1 cellular context compared by ENCODE assay signal in the genomic region with DNA sequence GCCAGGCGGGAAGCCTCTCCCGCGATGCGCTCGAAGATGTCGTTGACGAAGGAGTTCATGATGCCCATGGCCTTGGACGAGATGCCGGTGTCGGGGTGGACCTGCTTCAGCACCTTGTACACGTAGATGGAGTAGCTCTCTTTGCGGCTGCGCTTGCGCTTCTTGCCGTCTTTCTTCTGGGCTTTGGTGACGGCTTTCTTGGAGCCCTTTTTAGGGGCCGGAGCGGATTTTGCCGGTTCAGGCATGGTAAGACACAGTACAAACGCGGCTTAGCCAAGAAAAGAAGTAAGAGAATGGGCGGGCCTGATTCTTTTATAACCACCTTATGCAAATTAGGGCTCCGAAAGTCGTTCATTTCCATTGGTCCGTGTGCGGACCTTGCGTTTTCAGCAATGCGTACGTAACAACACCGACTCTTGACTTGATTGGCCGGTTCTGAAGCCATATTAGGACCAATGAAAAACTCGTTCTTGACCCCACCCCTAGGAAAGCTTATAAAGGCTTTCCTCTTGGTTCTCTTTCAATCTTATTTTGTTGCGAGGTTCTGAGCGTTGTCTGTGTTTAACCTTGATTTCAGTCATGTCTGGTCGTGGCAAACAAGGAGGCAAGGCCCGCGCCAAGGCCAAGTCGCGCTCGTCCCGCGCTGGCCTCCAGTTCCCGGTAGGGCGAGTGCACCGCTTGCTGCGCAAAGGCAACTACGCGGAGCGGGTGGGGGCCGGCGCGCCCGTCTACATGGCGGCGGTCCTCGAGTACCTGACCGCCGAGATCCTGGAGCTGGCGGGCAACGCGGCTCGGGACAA.
A peak's percentile ranks its signal among the peaks of the same experiment; 100 is the strongest.
TF ChIP-seq lines count a peak whose summit lies in the region.

No MANE protein-coding gene starts in this region.

TF ChIP-seq in HepG2, 621 proteins besides CTCF, POLR2A, EP300 and RAD21 (continued from another document and continues in another):
- TF ChIP-seq, protein P1, sequence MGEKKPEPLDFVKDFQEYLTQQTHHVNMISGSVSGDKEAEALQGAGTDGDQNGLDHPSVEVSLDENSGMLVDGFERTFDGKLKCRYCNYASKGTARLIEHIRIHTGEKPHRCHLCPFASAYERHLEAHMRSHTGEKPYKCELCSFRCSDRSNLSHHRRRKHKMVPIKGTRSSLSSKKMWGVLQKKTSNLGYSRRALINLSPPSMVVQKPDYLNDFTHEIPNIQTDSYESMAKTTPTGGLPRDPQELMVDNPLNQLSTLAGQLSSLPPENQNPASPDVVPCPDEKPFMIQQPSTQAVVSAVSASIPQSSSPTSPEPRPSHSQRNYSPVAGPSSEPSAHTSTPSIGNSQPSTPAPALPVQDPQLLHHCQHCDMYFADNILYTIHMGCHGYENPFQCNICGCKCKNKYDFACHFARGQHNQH (CRISPR knock-in tag; IDR thresholded peaks at IDR 0.05), result no peak; the same call in 1 of the 2 replicates
- TF ChIP-seq ZZZ3 (CRISPR knock-in tag; IDR thresholded peaks at IDR 0.05; ENCODE audit: borderline replicate concordance), result peak; percentile 45; the same call in 1 of the 2 replicates
- TF ChIP-seq SRF (IDR thresholded peaks at IDR 0.05; ENCODE audit: low read depth, low read length), result no peak
- TF ChIP-seq TAF15 (IDR thresholded peaks at IDR 0.05; ENCODE audit: low read depth, low read length, poor library complexity, severe bottlenecking), result peak; percentile 89
- TF ChIP-seq, protein P2, sequence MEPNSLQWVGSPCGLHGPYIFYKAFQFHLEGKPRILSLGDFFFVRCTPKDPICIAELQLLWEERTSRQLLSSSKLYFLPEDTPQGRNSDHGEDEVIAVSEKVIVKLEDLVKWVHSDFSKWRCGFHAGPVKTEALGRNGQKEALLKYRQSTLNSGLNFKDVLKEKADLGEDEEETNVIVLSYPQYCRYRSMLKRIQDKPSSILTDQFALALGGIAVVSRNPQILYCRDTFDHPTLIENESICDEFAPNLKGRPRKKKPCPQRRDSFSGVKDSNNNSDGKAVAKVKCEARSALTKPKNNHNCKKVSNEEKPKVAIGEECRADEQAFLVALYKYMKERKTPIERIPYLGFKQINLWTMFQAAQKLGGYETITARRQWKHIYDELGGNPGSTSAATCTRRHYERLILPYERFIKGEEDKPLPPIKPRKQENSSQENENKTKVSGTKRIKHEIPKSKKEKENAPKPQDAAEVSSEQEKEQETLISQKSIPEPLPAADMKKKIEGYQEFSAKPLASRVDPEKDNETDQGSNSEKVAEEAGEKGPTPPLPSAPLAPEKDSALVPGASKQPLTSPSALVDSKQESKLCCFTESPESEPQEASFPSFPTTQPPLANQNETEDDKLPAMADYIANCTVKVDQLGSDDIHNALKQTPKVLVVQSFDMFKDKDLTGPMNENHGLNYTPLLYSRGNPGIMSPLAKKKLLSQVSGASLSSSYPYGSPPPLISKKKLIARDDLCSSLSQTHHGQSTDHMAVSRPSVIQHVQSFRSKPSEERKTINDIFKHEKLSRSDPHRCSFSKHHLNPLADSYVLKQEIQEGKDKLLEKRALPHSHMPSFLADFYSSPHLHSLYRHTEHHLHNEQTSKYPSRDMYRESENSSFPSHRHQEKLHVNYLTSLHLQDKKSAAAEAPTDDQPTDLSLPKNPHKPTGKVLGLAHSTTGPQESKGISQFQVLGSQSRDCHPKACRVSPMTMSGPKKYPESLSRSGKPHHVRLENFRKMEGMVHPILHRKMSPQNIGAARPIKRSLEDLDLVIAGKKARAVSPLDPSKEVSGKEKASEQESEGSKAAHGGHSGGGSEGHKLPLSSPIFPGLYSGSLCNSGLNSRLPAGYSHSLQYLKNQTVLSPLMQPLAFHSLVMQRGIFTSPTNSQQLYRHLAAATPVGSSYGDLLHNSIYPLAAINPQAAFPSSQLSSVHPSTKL (CRISPR knock-in tag; IDR thresholded peaks at IDR 0.05), result no peak
- TF ChIP-seq ZFP37 (CRISPR knock-in tag; IDR thresholded peaks at IDR 0.05; ENCODE audit: borderline replicate concordance), result peak; percentile 87; the same call in 1 of the 2 replicates
- TF ChIP-seq SP1 (IDR thresholded peaks at IDR 0.05), result no peak
- TF ChIP-seq SP1 (CRISPR knock-in tag; IDR thresholded peaks at IDR 0.05), result peak; percentile 59
- TF ChIP-seq FOXA1 (IDR thresholded peaks at IDR 0.05), result no peak
- TF ChIP-seq FOXA1 (CRISPR knock-in tag; IDR thresholded peaks at IDR 0.05), result peak; percentile 41
- TF ChIP-seq MED1 (CRISPR knock-in tag; IDR thresholded peaks at IDR 0.05), result peak; percentile 84
- TF ChIP-seq EZH2 (conservative IDR thresholded peaks at IDR 0.05; ENCODE audit: low read depth, low read length), result no peak
- peak; percentile 65 for TF ChIP-seq ZNF138 (CRISPR knock-in tag; IDR thresholded peaks at IDR 0.05; ENCODE audit: low read depth)
- no peak for TF ChIP-seq AHR (CRISPR knock-in tag; IDR thresholded peaks at IDR 0.05)
- peak; percentile 64; the same call in 1 of the 2 replicates for TF ChIP-seq HOXA9 (CRISPR knock-in tag; IDR thresholded peaks at IDR 0.05; ENCODE audit: borderline replicate concordance)
- 0 out of 2 replicates have a peak, but pooled peaks have one; percentile 7 for TF ChIP-seq BCL6 (CRISPR knock-in tag; IDR thresholded peaks at IDR 0.05)
- no peak for TF ChIP-seq KDM6A (CRISPR knock-in tag; IDR thresholded peaks at IDR 0.05; ENCODE audit: low read depth)
- TF ChIP-seq FIP1L1 (IDR thresholded peaks at IDR 0.05; ENCODE audit: borderline replicate concordance, insufficient read depth, low read depth, low read length), result peak; percentile 99
- TF ChIP-seq HNRNPUL1 (IDR thresholded peaks at IDR 0.05; ENCODE audit: low read depth, low read length), result no peak
- TF ChIP-seq, protein P3, sequence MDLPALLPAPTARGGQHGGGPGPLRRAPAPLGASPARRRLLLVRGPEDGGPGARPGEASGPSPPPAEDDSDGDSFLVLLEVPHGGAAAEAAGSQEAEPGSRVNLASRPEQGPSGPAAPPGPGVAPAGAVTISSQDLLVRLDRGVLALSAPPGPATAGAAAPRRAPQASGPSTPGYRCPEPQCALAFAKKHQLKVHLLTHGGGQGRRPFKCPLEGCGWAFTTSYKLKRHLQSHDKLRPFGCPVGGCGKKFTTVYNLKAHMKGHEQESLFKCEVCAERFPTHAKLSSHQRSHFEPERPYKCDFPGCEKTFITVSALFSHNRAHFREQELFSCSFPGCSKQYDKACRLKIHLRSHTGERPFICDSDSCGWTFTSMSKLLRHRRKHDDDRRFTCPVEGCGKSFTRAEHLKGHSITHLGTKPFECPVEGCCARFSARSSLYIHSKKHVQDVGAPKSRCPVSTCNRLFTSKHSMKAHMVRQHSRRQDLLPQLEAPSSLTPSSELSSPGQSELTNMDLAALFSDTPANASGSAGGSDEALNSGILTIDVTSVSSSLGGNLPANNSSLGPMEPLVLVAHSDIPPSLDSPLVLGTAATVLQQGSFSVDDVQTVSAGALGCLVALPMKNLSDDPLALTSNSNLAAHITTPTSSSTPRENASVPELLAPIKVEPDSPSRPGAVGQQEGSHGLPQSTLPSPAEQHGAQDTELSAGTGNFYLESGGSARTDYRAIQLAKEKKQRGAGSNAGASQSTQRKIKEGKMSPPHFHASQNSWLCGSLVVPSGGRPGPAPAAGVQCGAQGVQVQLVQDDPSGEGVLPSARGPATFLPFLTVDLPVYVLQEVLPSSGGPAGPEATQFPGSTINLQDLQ (CRISPR knock-in tag; IDR thresholded peaks at IDR 0.05), result peak; percentile 58; the same call in 1 of the 2 replicates
- TF ChIP-seq ZNF543 (CRISPR knock-in tag; IDR thresholded peaks at IDR 0.05), result peak; percentile 26; the same call in 1 of the 2 replicates
- TF ChIP-seq ZNF660 (CRISPR knock-in tag; IDR thresholded peaks at IDR 0.05; ENCODE audit: borderline replicate concordance, low read depth), result no peak
- TF ChIP-seq MIXL1 (CRISPR knock-in tag; IDR thresholded peaks at IDR 0.05), result 0 out of 2 replicates have a peak, but pooled peaks have one; percentile 11
- no peak for TF ChIP-seq ZNF24 (IDR thresholded peaks at IDR 0.05)
- TF ChIP-seq STAG1 (CRISPR knock-in tag; IDR thresholded peaks at IDR 0.05), result peak; percentile 23
- TF ChIP-seq ZSCAN20 (CRISPR knock-in tag; IDR thresholded peaks at IDR 0.05; ENCODE audit: borderline replicate concordance), result 0 out of 2 replicates have a peak, but pooled peaks have one; percentile 19
- TF ChIP-seq HOXA7 (CRISPR knock-in tag; IDR thresholded peaks at IDR 0.05), result no peak
- TF ChIP-seq CEBPG (CRISPR knock-in tag; IDR thresholded peaks at IDR 0.05), result peak; percentile 41
- TF ChIP-seq HNRNPL (IDR thresholded peaks at IDR 0.05; ENCODE audit: low read depth, low read length), result peak; percentile 59; the same call in 1 of the 2 replicates
- peak; percentile 17; the same call in 1 of the 2 replicates for TF ChIP-seq MEF2D (CRISPR knock-in tag; IDR thresholded peaks at IDR 0.05)
- no peak for TF ChIP-seq TSC22D2 (CRISPR knock-in tag; IDR thresholded peaks at IDR 0.05; ENCODE audit: borderline replicate concordance)
- TF ChIP-seq MIER3 (CRISPR knock-in tag; IDR thresholded peaks at IDR 0.05; ENCODE audit: borderline replicate concordance), result no peak
- peak; percentile 53; the same call in 1 of the 2 replicates for TF ChIP-seq BRD4 (CRISPR knock-in tag; IDR thresholded peaks at IDR 0.05)
- TF ChIP-seq, protein P4, sequence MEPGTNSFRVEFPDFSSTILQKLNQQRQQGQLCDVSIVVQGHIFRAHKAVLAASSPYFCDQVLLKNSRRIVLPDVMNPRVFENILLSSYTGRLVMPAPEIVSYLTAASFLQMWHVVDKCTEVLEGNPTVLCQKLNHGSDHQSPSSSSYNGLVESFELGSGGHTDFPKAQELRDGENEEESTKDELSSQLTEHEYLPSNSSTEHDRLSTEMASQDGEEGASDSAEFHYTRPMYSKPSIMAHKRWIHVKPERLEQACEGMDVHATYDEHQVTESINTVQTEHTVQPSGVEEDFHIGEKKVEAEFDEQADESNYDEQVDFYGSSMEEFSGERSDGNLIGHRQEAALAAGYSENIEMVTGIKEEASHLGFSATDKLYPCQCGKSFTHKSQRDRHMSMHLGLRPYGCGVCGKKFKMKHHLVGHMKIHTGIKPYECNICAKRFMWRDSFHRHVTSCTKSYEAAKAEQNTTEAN (CRISPR knock-in tag; conservative IDR thresholded peaks at IDR 0.05), result no peak
- 0 out of 2 replicates have a peak, but pooled peaks have one; percentile 23 for TF ChIP-seq ARHGAP35 (CRISPR knock-in tag; IDR thresholded peaks at IDR 0.05; ENCODE audit: borderline replicate concordance)
- peak; percentile 72; the same call in 1 of the 2 replicates for TF ChIP-seq ZNF564 (CRISPR knock-in tag; IDR thresholded peaks at IDR 0.05)
- TF ChIP-seq, protein P5, sequence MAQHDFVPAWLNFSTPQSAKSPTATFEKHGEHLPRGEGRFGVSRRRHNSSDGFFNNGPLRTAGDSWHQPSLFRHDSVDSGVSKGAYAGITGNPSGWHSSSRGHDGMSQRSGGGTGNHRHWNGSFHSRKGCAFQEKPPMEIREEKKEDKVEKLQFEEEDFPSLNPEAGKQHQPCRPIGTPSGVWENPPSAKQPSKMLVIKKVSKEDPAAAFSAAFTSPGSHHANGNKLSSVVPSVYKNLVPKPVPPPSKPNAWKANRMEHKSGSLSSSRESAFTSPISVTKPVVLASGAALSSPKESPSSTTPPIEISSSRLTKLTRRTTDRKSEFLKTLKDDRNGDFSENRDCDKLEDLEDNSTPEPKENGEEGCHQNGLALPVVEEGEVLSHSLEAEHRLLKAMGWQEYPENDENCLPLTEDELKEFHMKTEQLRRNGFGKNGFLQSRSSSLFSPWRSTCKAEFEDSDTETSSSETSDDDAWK (CRISPR knock-in tag; IDR thresholded peaks at IDR 0.05), result no peak
- TF ChIP-seq DR1 (CRISPR knock-in tag; IDR thresholded peaks at IDR 0.05), result peak; percentile 72; the same call in 1 of the 2 replicates
- TF ChIP-seq HDAC1 (CRISPR knock-in tag; IDR thresholded peaks at IDR 0.05), result no peak; the same call in 1 of the 2 replicates
- TF ChIP-seq, protein P6, sequence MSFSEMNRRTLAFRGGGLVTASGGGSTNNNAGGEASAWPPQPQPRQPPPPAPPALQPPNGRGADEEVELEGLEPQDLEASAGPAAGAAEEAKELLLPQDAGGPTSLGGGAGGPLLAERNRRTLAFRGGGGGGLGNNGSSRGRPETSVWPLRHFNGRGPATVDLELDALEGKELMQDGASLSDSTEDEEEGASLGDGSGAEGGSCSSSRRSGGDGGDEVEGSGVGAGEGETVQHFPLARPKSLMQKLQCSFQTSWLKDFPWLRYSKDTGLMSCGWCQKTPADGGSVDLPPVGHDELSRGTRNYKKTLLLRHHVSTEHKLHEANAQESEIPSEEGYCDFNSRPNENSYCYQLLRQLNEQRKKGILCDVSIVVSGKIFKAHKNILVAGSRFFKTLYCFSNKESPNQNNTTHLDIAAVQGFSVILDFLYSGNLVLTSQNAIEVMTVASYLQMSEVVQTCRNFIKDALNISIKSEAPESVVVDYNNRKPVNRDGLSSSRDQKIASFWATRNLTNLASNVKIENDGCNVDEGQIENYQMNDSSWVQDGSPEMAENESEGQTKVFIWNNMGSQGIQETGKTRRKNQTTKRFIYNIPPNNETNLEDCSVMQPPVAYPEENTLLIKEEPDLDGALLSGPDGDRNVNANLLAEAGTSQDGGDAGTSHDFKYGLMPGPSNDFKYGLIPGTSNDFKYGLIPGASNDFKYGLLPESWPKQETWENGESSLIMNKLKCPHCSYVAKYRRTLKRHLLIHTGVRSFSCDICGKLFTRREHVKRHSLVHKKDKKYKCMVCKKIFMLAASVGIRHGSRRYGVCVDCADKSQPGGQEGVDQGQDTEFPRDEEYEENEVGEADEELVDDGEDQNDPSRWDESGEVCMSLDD (CRISPR knock-in tag; IDR thresholded peaks at IDR 0.05; ENCODE audit: borderline replicate concordance), result peak; percentile 64; the same call in 1 of the 2 replicates
- TF ChIP-seq, protein P7, sequence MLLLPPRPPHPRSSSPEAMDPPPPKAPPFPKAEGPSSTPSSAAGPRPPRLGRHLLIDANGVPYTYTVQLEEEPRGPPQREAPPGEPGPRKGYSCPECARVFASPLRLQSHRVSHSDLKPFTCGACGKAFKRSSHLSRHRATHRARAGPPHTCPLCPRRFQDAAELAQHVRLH (CRISPR knock-in tag; IDR thresholded peaks at IDR 0.05; ENCODE audit: borderline replicate concordance, low read depth), result peak; percentile 75; the same call in 1 of the 2 replicates
- TF ChIP-seq, protein P8, sequence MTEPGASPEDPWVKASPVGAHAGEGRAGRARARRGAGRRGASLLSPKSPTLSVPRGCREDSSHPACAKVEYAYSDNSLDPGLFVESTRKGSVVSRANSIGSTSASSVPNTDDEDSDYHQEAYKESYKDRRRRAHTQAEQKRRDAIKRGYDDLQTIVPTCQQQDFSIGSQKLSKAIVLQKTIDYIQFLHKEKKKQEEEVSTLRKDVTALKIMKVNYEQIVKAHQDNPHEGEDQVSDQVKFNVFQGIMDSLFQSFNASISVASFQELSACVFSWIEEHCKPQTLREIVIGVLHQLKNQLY (CRISPR knock-in tag; IDR thresholded peaks at IDR 0.05), result peak; percentile 27
- TF ChIP-seq ZNF788 (CRISPR knock-in tag; IDR thresholded peaks at IDR 0.05; ENCODE audit: borderline replicate concordance), result peak; percentile 47; the same call in 1 of the 2 replicates
